Comparison of ENCODE assay signal across 1 cellular context in genomic region chr5:88732862-88733261, GRCh38.
TF ChIP-seq lines count a peak whose summit lies in the region.

No MANE protein-coding gene starts in this region.

TF ChIP-seq in GM12878, 131 proteins besides CTCF, POLR2A, EP300 and RAD21:
- TF ChIP-seq E2F8 (IDR thresholded peaks at IDR 0.05; ENCODE audit: low read depth, partially characterized antibody) (no peak), ZNF687 (IDR thresholded peaks at IDR 0.05) (no peak), IKZF1 (conservative IDR thresholded peaks at IDR 0.05) (no peak), RFX5 (IDR thresholded peaks at IDR 0.05; ENCODE audit: low read depth, low read length) (no peak), BCLAF1 (IDR thresholded peaks at IDR 0.05) (no peak), HSF1 (IDR thresholded peaks at IDR 0.05; ENCODE audit: low read depth, low read length) (no peak), RBBP5 (conservative IDR thresholded peaks at IDR 0.05) (no peak)
